10 cellular contexts compared by ENCODE assay signal in the genomic region with DNA sequence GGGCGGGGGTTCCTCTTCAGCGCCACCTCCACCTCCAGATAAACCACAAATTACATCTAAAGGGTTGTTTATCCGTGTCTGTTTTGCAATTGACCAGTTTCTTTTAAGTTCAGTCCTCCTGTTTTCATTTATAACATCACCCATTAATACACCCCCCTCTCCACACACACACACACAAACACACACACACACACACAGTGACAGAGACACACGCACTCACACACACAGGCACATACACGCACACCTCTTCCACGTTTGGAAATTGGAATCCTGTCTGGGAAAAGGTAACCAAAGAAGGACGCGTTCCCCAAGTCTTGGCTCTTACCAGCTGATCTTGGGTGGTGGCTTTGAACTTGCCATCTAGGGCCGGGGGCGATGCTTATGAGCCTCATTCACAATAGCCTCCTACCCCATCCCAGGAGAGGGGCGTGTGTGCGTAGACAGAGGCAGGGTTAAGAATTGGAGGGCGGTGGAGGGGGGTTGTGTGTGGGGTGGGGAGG. TPM values are rescaled to one million over a fixed set of nuclear protein-coding genes. Genes with fewer than 3 reads are reported as not detected.
A peak's percentile ranks its signal among the peaks of the same experiment; 100 is the strongest.
DNase-seq lines count a peak whose midpoint lies in the region; ATAC-seq, FAIRE-seq and TF ChIP-seq lines count a peak whose summit lies in the region.
"Had no signal": no experiment of that assay in that cellular context is flagged by ENCODE, and none has a peak within 500 bp of the region (broad histone marks: within the 10 kb centered on the region; RNA-seq: fewer than 3 reads in every experiment).

No MANE protein-coding gene starts in this region.

- H3K27me3 ChIP-seq in HUES48 (ENCODE audit: control insufficient read depth, insufficient read depth, low read length) (peaks cover 6% of the 10 kb centered on the region; the same call in 1 of the 2 replicates), H1 (replicated peaks in 1 of 4; ENCODE audit: control insufficient read depth in 3 of 4, extremely low read depth in 1 of 4, insufficient read depth in 3 of 4, low read length in 3 of 4) (no peaks in the 10 kb centered on the region), neural progenitor cell (peaks cover 85% of the 10 kb centered on the region), MG63 (peaks cover 25% of the 10 kb centered on the region)

- H4K20me1 ChIP-seq in H1 (replicated peaks in 1 of 2; ENCODE audit: control insufficient read depth in 1 of 2, insufficient read depth in 2 of 2, low read length in 2 of 2) (peaks cover 2 to 3% of the 10 kb centered on the region in 2 experiments), neural progenitor cell (ENCODE audit: low read depth) (peaks cover 5% of the 10 kb centered on the region)

- peaks cover 5% of the 10 kb centered on the region; the same call in 1 of the 2 replicates for H3K79me1 ChIP-seq in H1 (ENCODE audit: low read depth, low read length)

- peak overlapping the region; percentile 52; the same call in 1 of the 2 replicates for H4K8ac ChIP-seq in H1 (ENCODE audit: extremely low read depth, insufficient read depth, low read length)

- TF ChIP-seq RAD21 in H1 (IDR thresholded peaks at IDR 0.05 in 1 of 2, conservative IDR thresholded peaks at IDR 0.05 in 1 of 2; ENCODE audit: low read depth in 2 of 2, low read length in 2 of 2): no peak

- peak overlapping the region; percentile 76 for H4K5ac ChIP-seq in H1 (ENCODE audit: insufficient read length, low read depth, low read length)

- no peak overlapping the region for H3K23ac ChIP-seq in H1 (ENCODE audit: insufficient read length)

- peaks cover 29% of the 10 kb centered on the region for H3K4me1 Mint-ChIP-seq in neural progenitor cell

- peaks cover 19% of the 10 kb centered on the region for H3K4me1 ChIP-seq in HUES48 (ENCODE audit: control insufficient read depth, insufficient read depth, low read length)
- peaks cover 5 to 23% (median 12%) of the 10 kb centered on the region in 4 experiments for H3K4me1 ChIP-seq in H1 (replicated peaks in 1 of 4; ENCODE audit: control insufficient read depth in 3 of 4, insufficient read depth in 4 of 4, low read length in 3 of 4)
- peaks cover 23% of the 10 kb centered on the region for H3K4me1 ChIP-seq in neural progenitor cell

- TF ChIP-seq EP300 in H1 (IDR thresholded peaks at IDR 0.05; ENCODE audit: borderline replicate concordance in 1 of 2, low read depth in 2 of 2, low read length in 2 of 2): no peak

- H3K4me2 ChIP-seq in H1 (ENCODE audit: insufficient read depth in 1 of 2, low read depth in 2 of 2, low read length in 2 of 2): peak overlapping the region; percentile 87 to 97
- H3K4me2 ChIP-seq in neural progenitor cell: peak overlapping the region; percentile 100

- POLR2A ChIA-PET in H1 (lab: Charles Lee; ENCODE audit: partially characterized antibody): interaction anchor here (0.7 to 7.0 kb wide), 4 partner anchors 13 to 215 kb away, joined by 3 to 82 read pairs (median 4); a partner anchor contains a TSS

- no peak overlapping the region for H3K14ac ChIP-seq in H1 (ENCODE audit: insufficient read length)

- TF ChIP-seq CTCF in H1 (IDR thresholded peaks at IDR 0.05; ENCODE audit: control extremely low read depth in 1 of 3, insufficient read depth in 1 of 3, low read depth in 1 of 3, low read length in 3 of 3): no peak
- no peak for TF ChIP-seq CTCF in neural progenitor cell (IDR thresholded peaks at IDR 0.05)

- CTCF ChIA-PET in H1 (lab: Charles Lee; ENCODE audit: partially characterized antibody): interaction anchor here (1.3 kb wide), 1 partner anchor 9 kb away, joined by 5 read pairs; no protein-coding TSS in a partner anchor

- H2AFZ ChIP-seq in H1 (ENCODE audit: low read length): 0 out of 2 replicates have a peak overlapping the region, but pooled peaks have one; percentile 68
- peak overlapping the region; percentile 91 for H2AFZ ChIP-seq in neural progenitor cell (replicated peaks)

- 2% methylated on average over 12 of the region's 13 CpGs; no CpG with 5 or more reads in 1 of the 2 experiments for WGBS in H1 (ENCODE audit: extremely low coverage in 1 of 2, insufficient coverage in 1 of 2, insufficient read length in 1 of 2, insufficient replicate concordance in 2 of 2, low coverage in 1 of 2, low lambda C conversion rate in 2 of 2, missing lambda C conversion rate in 1 of 2), 2 experiments

- H3K36me3 Mint-ChIP-seq in neural progenitor cell: no peaks in the 10 kb centered on the region

- peak overlapping the region; percentile 85; the same call in 1 of the 2 replicates for H2BK5ac ChIP-seq in H1 (ENCODE audit: low read depth, low read length)

- TF ChIP-seq POLR2A in H1 (IDR thresholded peaks at IDR 0.05; ENCODE audit: control extremely low read depth in 1 of 2, low read depth in 2 of 2, low read length in 2 of 2): no peak

- peak overlapping the region; percentile 83 for H4K91ac ChIP-seq in H1 (replicated peaks; ENCODE audit: insufficient read length, low read length)

- peaks cover 43% of the 10 kb centered on the region for H3F3A ChIP-seq in neural progenitor cell (ENCODE audit: low read depth)

- H3K4me3 ChIP-seq in HUES48 (ENCODE audit: low read depth, low read length): peak overlapping the region; percentile 82
- H3K4me3 ChIP-seq in H1 (ENCODE audit: extremely low read depth in 1 of 4, insufficient read depth in 2 of 4, low read depth in 3 of 4, low read length in 4 of 4): peak overlapping the region; percentile 80 to 90 (median 82)
- H3K4me3 ChIP-seq in neural progenitor cell: peak overlapping the region; percentile 84
- H3K4me3 ChIP-seq in MG63: no peak overlapping the region

- H3K79me2 ChIP-seq in H1 (ENCODE audit: control insufficient read depth in 1 of 2, insufficient read depth in 2 of 2, low read length in 2 of 2): peaks cover 5 to 34% of the 10 kb centered on the region in 2 experiments
- peaks cover 6% of the 10 kb centered on the region for H3K79me2 ChIP-seq in neural progenitor cell (ENCODE audit: low read depth)

- peak overlapping the region; percentile 93; the same call in 1 of the 2 replicates for H2AK5ac ChIP-seq in H1 (ENCODE audit: low read depth, low read length)

- peak overlapping the region; percentile 89 for H3K4me3 Mint-ChIP-seq in neural progenitor cell
- H3K4me3 Mint-ChIP-seq: activated CD4-positive, alpha-beta T cell treated with anti-CD3 and anti-CD28 coated beads, Interleukin-2, amount 10 ng/mL, durations not matched to agents 7 days and 5 days had no signal

- peak overlapping the region; percentile 83; the same call in 1 of the 2 replicates for H3K18ac ChIP-seq in H1 (ENCODE audit: extremely low read depth, low read length)

- peaks cover 31% of the 10 kb centered on the region for H3K27me3 Mint-ChIP-seq in neural progenitor cell (ENCODE audit: insufficient read depth, low read depth)

- peak overlapping the region; percentile 63 for H3K4ac ChIP-seq in H1 (replicated peaks; ENCODE audit: insufficient read length, low read depth, low read length)

- peak overlapping the region; percentile 93 for H2BK20ac ChIP-seq in H1 (ENCODE audit: low read length)

- peak overlapping the region; percentile 99; the same call in 1 of the 2 replicates for H2BK12ac ChIP-seq in H1 (ENCODE audit: low read depth, low read length)

- no peak overlapping the region for H3K27ac Mint-ChIP-seq in neural progenitor cell
- H3K27ac Mint-ChIP-seq: activated CD4-positive, alpha-beta T cell treated with anti-CD3 and anti-CD28 coated beads, Interleukin-2, amount 10 ng/mL, durations not matched to agents 7 days and 5 days had no signal

- peak overlapping the region; percentile 77 for H3K56ac ChIP-seq in H1 (replicated peaks; ENCODE audit: insufficient read length, low read depth, low read length)

- H2BK120ac ChIP-seq in H1 (replicated peaks; ENCODE audit: low read depth, low read length): peak overlapping the region; percentile 52

- H3K23me2 ChIP-seq in H1 (ENCODE audit: low read depth, low read length): peaks cover 35% of the 10 kb centered on the region

- no peak for ATAC-seq in HG02623 (IDR thresholded peaks at IDR 0.05; ENCODE audit: unreplicated experiment)

- no peaks in the 10 kb centered on the region for H3K9me3 ChIP-seq in HUES48 (ENCODE audit: control insufficient read depth, insufficient read depth, low read length)
- no peaks in the 10 kb centered on the region for H3K9me3 ChIP-seq in H1 (ENCODE audit: insufficient read depth in 2 of 2, low read depth in 1 of 2, low read length in 1 of 2)
- no peaks in the 10 kb centered on the region for H3K9me3 ChIP-seq in neural progenitor cell (ENCODE audit: low read depth)
- H3K9me3 ChIP-seq in MG63: no peaks in the 10 kb centered on the region

- H2BK15ac ChIP-seq in H1 (ENCODE audit: low read length): peak overlapping the region; percentile 98; the same call in 1 of the 2 replicates

- H3K9me3 Mint-ChIP-seq in neural progenitor cell: no peaks in the 10 kb centered on the region
- H3K9me3 Mint-ChIP-seq: activated CD4-positive, alpha-beta T cell treated with anti-CD3 and anti-CD28 coated beads, Interleukin-2, amount 10 ng/mL, durations not matched to agents 7 days and 5 days had no signal

- no peaks in the 10 kb centered on the region for H3K36me3 ChIP-seq in HUES48 (ENCODE audit: control insufficient read depth, insufficient read depth, low read length)
- no peaks in the 10 kb centered on the region for H3K36me3 ChIP-seq in H1 (ENCODE audit: control insufficient read depth in 2 of 4, insufficient read depth in 4 of 4, low read length in 3 of 4)
- H3K36me3 ChIP-seq in neural progenitor cell: no peaks in the 10 kb centered on the region
- H3K36me3 ChIP-seq in MG63: no peaks in the 10 kb centered on the region

- peak; percentile 15 for DNase-seq in Ammon's horn (ENCODE audit: low spot score)
- peak in 1 of 2 experiments; percentile 59 for DNase-seq in H1 (ENCODE audit: low read depth in 1 of 2, low spot score in 2 of 2)
- peak; percentile 32 for DNase-seq in neural progenitor cell (ENCODE audit: low spot score)
- DNase-seq in MG63: no peak
- no peak for DNase-seq in NCI-H69 (lab: John Stamatoyannopoulos, UW)
- no peak for DNase-seq in D341Med (ENCODE audit: low spot score)
- DNase-seq: activated CD4-positive, alpha-beta T cell treated with anti-CD3 and anti-CD28 coated beads, Interleukin-2, amount 10 ng/mL, durations not matched to agents 7 days and 5 days had no signal

- FAIRE-seq in H1 (lab: Jason Lieb, UNC): no peak

- peak overlapping the region; percentile 80 for H3K27ac ChIP-seq in HUES48 (ENCODE audit: low read depth, low read length)
- H3K27ac ChIP-seq in H1 (ENCODE audit: low read depth, low read length): no peak overlapping the region
- H3K27ac ChIP-seq in neural progenitor cell: no peak overlapping the region

- H3K9ac ChIP-seq in HUES48 (ENCODE audit: low read depth, low read length) (no peak overlapping the region), H1 (replicated peaks in 1 of 4; ENCODE audit: extremely low read depth in 1 of 4, low read depth in 3 of 4, low read length in 3 of 4) (peak overlapping the region in 3 of 4 experiments; percentile 35 to 52 (median 41); a peak in 5 of 7 replicates), neural progenitor cell (no peak overlapping the region)

RNA-seq across cellular contexts. Expression of a gene that starts 0.4 kb away (rescaled TPM):
- total RNA-seq in H1 (2021; fragmentation: NEBNext Ultra II Directional; extraction: Animal tissue kit (Norgen Biotek cat#: 25700)): 14.6 and 14.7 TPM in 2 replicates
- 7.0 and 12.1 TPM in 2 replicates for polyA plus RNA-seq in H1 (2011; rRNA removed)
- polyA plus RNA-seq in H1 (2011; cell fraction: cytosol; rRNA removed): 7.4 TPM
- 40.0 TPM for polyA plus RNA-seq in H1 (2011; cell fraction: nucleus; rRNA removed)
- 7.8 to 11.3 TPM (median 9.1 TPM) in 4 replicates for polyA plus RNA-seq in H1 (2012, experiment 1 of 2)
- polyA plus RNA-seq in H1 (2012, experiment 2 of 2): 3.4 TPM
- polyA plus RNA-seq in H1 (2013, experiment 1 of 2): 8.0 TPM
- 7.1 TPM for polyA plus RNA-seq in H1 (2013, experiment 2 of 2)
- polyA minus RNA-seq in H1 (2011; rRNA and poly(A)+ RNA removed): 21.6 and 24.8 TPM in 2 replicates
- polyA minus RNA-seq in H1 (2011; cell fraction: cytosol; rRNA and poly(A)+ RNA removed): 10.7 TPM
- polyA minus RNA-seq in H1 (2011; cell fraction: nucleus; rRNA and poly(A)+ RNA removed): 42.7 TPM
- 2.6 and 3.5 TPM in 2 replicates for total RNA-seq in neural progenitor cell (ENCODE audit: low replicate concordance)
- total RNA-seq in MG63 (2014; rRNA removed; shearing (Covaris generic); ENCODE audit: low replicate concordance): not detected in 2 replicates
- total RNA-seq: activated CD4-positive, alpha-beta T cell treated with anti-CD3 and anti-CD28 coated beads, Interleukin-2, amount 10 ng/mL, durations not matched to agents 7 days and 5 days had no signal

RNA-seq across cellular contexts. Expression of a gene that starts 11.2 kb away (rescaled TPM):
- 4.8 and 5.8 TPM in 2 replicates for total RNA-seq in H1 (2021; fragmentation: NEBNext Ultra II Directional; extraction: Animal tissue kit (Norgen Biotek cat#: 25700))
- 12.5 and 14.3 TPM in 2 replicates for polyA plus RNA-seq in H1 (2011; rRNA removed)
- 10.9 TPM for polyA plus RNA-seq in H1 (2011; cell fraction: cytosol; rRNA removed)
- 12.7 TPM for polyA plus RNA-seq in H1 (2011; cell fraction: nucleus; rRNA removed)
- 4.6 to 9.1 TPM (median 6.9 TPM) in 4 replicates for polyA plus RNA-seq in H1 (2012, experiment 1 of 2)
- 4.6 TPM for polyA plus RNA-seq in H1 (2012, experiment 2 of 2)
- polyA plus RNA-seq in H1 (2013, experiment 1 of 2): 7.0 TPM
- polyA plus RNA-seq in H1 (2013, experiment 2 of 2): 7.3 TPM
- 10.8 and 11.0 TPM in 2 replicates for polyA minus RNA-seq in H1 (2011; rRNA and poly(A)+ RNA removed)
- 4.3 TPM for polyA minus RNA-seq in H1 (2011; cell fraction: cytosol; rRNA and poly(A)+ RNA removed)
- polyA minus RNA-seq in H1 (2011; cell fraction: nucleus; rRNA and poly(A)+ RNA removed): 10.1 TPM
- total RNA-seq in neural progenitor cell (ENCODE audit: low replicate concordance): 0.19 and 0.37 TPM in 2 replicates
- total RNA-seq in MG63 (2014; rRNA removed; shearing (Covaris generic); ENCODE audit: low replicate concordance): not detected in 2 replicates
- total RNA-seq: activated CD4-positive, alpha-beta T cell treated with anti-CD3 and anti-CD28 coated beads, Interleukin-2, amount 10 ng/mL, durations not matched to agents 7 days and 5 days; dermis blood vessel endothelial cell had no signal

Comparison
In these comparisons a context has a peak if more than half of its experiments do, and no peak if none do; other contexts are left out.
1. DNase-seq: peak in Ammon's horn (single experiment) and neural progenitor cell (single experiment); none in MG63 (single experiment), NCI-H69 (single experiment) and D341Med (single experiment).
2. H3K9ac ChIP-seq: peak in H1 (3 of 4); none in HUES48 (single experiment) and neural progenitor cell (single experiment).